23 cellular contexts compared by ENCODE assay signal in genomic region chr10:11290156-11290890, GRCh38.
DNase-seq lines count a peak whose midpoint lies in the region; ATAC-seq lines count a peak whose summit lies in the region.
"Had no signal": no experiment of that assay in that cellular context is flagged by ENCODE, and none has a peak within 500 bp of the region (broad histone marks: within the 10 kb centered on the region; RNA-seq: fewer than 3 reads in every experiment).

No MANE protein-coding gene starts in this region.

- CTCF ChIA-PET in naive thymus-derived CD4-positive, alpha-beta T cell (lab: Charles Lee), result no interaction called here

- H3K27ac ChIP-seq in naive thymus-derived CD4-positive, alpha-beta T cell (ENCODE audit: low read depth, low read length), result no peak overlapping the region
- H3K27ac ChIP-seq: body of pancreas, ovary, SK-N-MC, thoracic aorta had no signal

- H3K4me3 Mint-ChIP-seq in stimulated activated naive CD8-positive, alpha-beta T cell treated with anti-CD3 and anti-CD28 coated beads, Interleukin-15, Interleukin-2, amounts not matched to agents 100 ng/mL and 50 ng/mL, for 24 hours, result no peak overlapping the region
- no peak overlapping the region for H3K4me3 Mint-ChIP-seq in activated T-helper 2 cell treated with anti-CD3 and anti-CD28 coated beads, Interferon-gamma antibody, Interleukin-2, Interleukin-4, amounts not matched to agents 10 μg/mL and 5 μg/mL and 100 μg/mL, durations not matched to agents 14 hours and 24 hours and 36 hours (ENCODE audit: low read depth)
- H3K4me3 Mint-ChIP-seq in naive thymus-derived CD4-positive, alpha-beta T cell, result no peak overlapping the region
- H3K4me3 Mint-ChIP-seq: activated CD4-positive, alpha-beta T cell treated with anti-CD3 and anti-CD28 coated beads, Interleukin-2, amount 10 ng/mL, durations not matched to agents 7 days and 5 days; CD14-positive monocyte had no signal

- H3K27me3 ChIP-seq in naive thymus-derived CD4-positive, alpha-beta T cell (ENCODE audit: control insufficient read depth in 2 of 2, insufficient read depth in 2 of 2, low read length in 2 of 2), result no peaks in the 10 kb centered on the region
- H3K27me3 ChIP-seq: body of pancreas, ovary had no signal

- peak overlapping the region; percentile 62 for H3K27ac Mint-ChIP-seq in stimulated activated naive CD8-positive, alpha-beta T cell treated with anti-CD3 and anti-CD28 coated beads, Interleukin-15, Interleukin-2, amounts not matched to agents 100 ng/mL and 50 ng/mL, for 24 hours
- peak overlapping the region; percentile 42 for H3K27ac Mint-ChIP-seq in activated T-helper 2 cell treated with anti-CD3 and anti-CD28 coated beads, Interferon-gamma antibody, Interleukin-2, Interleukin-4, amounts not matched to agents 10 μg/mL and 5 μg/mL and 100 μg/mL, durations not matched to agents 14 hours and 24 hours and 36 hours
- peak overlapping the region in 8 of 9 donors; percentile 0 to 83 (median 64) for H3K27ac Mint-ChIP-seq in naive thymus-derived CD4-positive, alpha-beta T cell

- H3K9me3 ChIP-seq in naive thymus-derived CD4-positive, alpha-beta T cell (ENCODE audit: control insufficient read depth in 2 of 3, low read length in 3 of 3), result no peaks in the 10 kb centered on the region
- H3K9me3 ChIP-seq: body of pancreas, ovary, thoracic aorta had no signal

- no peaks in the 10 kb centered on the region for H3K9me3 Mint-ChIP-seq in stimulated activated naive CD8-positive, alpha-beta T cell treated with anti-CD3 and anti-CD28 coated beads, Interleukin-15, Interleukin-2, amounts not matched to agents 100 ng/mL and 50 ng/mL, for 24 hours
- no peaks in the 10 kb centered on the region for H3K9me3 Mint-ChIP-seq in activated T-helper 2 cell treated with anti-CD3 and anti-CD28 coated beads, Interferon-gamma antibody, Interleukin-2, Interleukin-4, amounts not matched to agents 10 μg/mL and 5 μg/mL and 100 μg/mL, durations not matched to agents 14 hours and 24 hours and 36 hours
- H3K9me3 Mint-ChIP-seq in naive thymus-derived CD4-positive, alpha-beta T cell, result peaks cover 0 to 2% (median 0%) of the 10 kb centered on the region in 11 donors
- H3K9me3 Mint-ChIP-seq: activated CD4-positive, alpha-beta T cell treated with anti-CD3 and anti-CD28 coated beads, Interleukin-2, amount 10 ng/mL, durations not matched to agents 7 days and 5 days; CD14-positive monocyte had no signal

- peaks cover 33 to 91% (median 39%) of the 10 kb centered on the region in 3 experiments for H3K36me3 ChIP-seq in naive thymus-derived CD4-positive, alpha-beta T cell (ENCODE audit: control insufficient read depth in 2 of 3, insufficient read depth in 3 of 3, low read length in 3 of 3)
- H3K36me3 ChIP-seq: ovary had no signal

- intact Hi-C loops in activated T-helper 2 cell treated with anti-CD3 and anti-CD28 coated beads, Interferon-gamma antibody, Interleukin-2, Interleukin-4, amounts not matched to agents 10 μg/mL and 5 μg/mL and 100 μg/mL, durations not matched to agents 14 hours and 24 hours and 36 hours (cut with micrococcal nuclease), result no loop called here
- intact Hi-C loops in naive thymus-derived CD4-positive, alpha-beta T cell (cut with micrococcal nuclease), result no loop called here

- H3K27me3 Mint-ChIP-seq in stimulated activated naive CD8-positive, alpha-beta T cell treated with anti-CD3 and anti-CD28 coated beads, Interleukin-15, Interleukin-2, amounts not matched to agents 100 ng/mL and 50 ng/mL, for 24 hours, result no peaks in the 10 kb centered on the region
- H3K27me3 Mint-ChIP-seq in activated T-helper 2 cell treated with anti-CD3 and anti-CD28 coated beads, Interferon-gamma antibody, Interleukin-2, Interleukin-4, amounts not matched to agents 10 μg/mL and 5 μg/mL and 100 μg/mL, durations not matched to agents 14 hours and 24 hours and 36 hours (ENCODE audit: low read depth), result no peaks in the 10 kb centered on the region
- H3K27me3 Mint-ChIP-seq in naive thymus-derived CD4-positive, alpha-beta T cell, result no peaks in the 10 kb centered on the region
- H3K27me3 Mint-ChIP-seq: activated CD4-positive, alpha-beta T cell treated with anti-CD3 and anti-CD28 coated beads, Interleukin-2, amount 10 ng/mL, durations not matched to agents 7 days and 5 days had no signal

- no peak for ATAC-seq in stimulated activated naive CD8-positive, alpha-beta T cell treated with anti-CD3 and anti-CD28 coated beads, Interleukin-15, Interleukin-2, amounts not matched to agents 100 U/mL and 50 U/mL, for 24 hours
- ATAC-seq in naive thymus-derived CD4-positive, alpha-beta T cell, result no peak
- no peak for ATAC-seq in GM18502 (IDR thresholded peaks at IDR 0.05; ENCODE audit: poor library complexity, unreplicated experiment)
- no peak for ATAC-seq in GM18868 (IDR thresholded peaks at IDR 0.05; ENCODE audit: unreplicated experiment)
- ATAC-seq: body of pancreas, esophagus mucosa, K562, left colon had no signal

- POLR2A ChIA-PET in naive thymus-derived CD4-positive, alpha-beta T cell (lab: Charles Lee), result interaction anchor here (1.2 kb wide), 1 partner anchor 119 kb away, joined by 4 read pairs; no protein-coding TSS in a partner anchor

- no peak for DNase-seq in stimulated activated naive CD8-positive, alpha-beta T cell treated with anti-CD3 and anti-CD28 coated beads, Interleukin-15, Interleukin-2, amounts not matched to agents 100 U/mL and 50 U/mL, for 24 hours
- DNase-seq in activated T-helper 2 cell treated with anti-CD3 and anti-CD28 coated beads, Interferon-gamma antibody, Interleukin-2, Interleukin-4, amounts not matched to agents 10 μg/mL and 5 μg/mL and 100 μg/mL, durations not matched to agents 14 hours and 24 hours and 36 hours (ENCODE audit: low spot score), result no peak
- no peak for DNase-seq in naive thymus-derived CD4-positive, alpha-beta T cell
- DNase-seq in AG08396 (ENCODE audit: low spot score), result no peak
- DNase-seq: activated CD4-positive, alpha-beta T cell treated with anti-CD3 and anti-CD28 coated beads, Interleukin-2, amount 10 ng/mL, durations not matched to agents 7 days and 5 days; activated T-cell treated with anti-CD3 and anti-CD28 coated beads, Interleukin-2, amount 50 U/mL, for 1 hour; body of pancreas; effector CD4-positive, alpha-beta T cell; EL; foreskin melanocyte; left colon; mesenchymal stem cell; NCI-H1417; NCI-H82; ovary had no signal

- peaks cover 36% of the 10 kb centered on the region for H3K4me1 Mint-ChIP-seq in stimulated activated naive CD8-positive, alpha-beta T cell treated with anti-CD3 and anti-CD28 coated beads, Interleukin-15, Interleukin-2, amounts not matched to agents 100 ng/mL and 50 ng/mL, for 24 hours (ENCODE audit: low read depth)
- peaks cover 16% of the 10 kb centered on the region for H3K4me1 Mint-ChIP-seq in activated T-helper 2 cell treated with anti-CD3 and anti-CD28 coated beads, Interferon-gamma antibody, Interleukin-2, Interleukin-4, amounts not matched to agents 10 μg/mL and 5 μg/mL and 100 μg/mL, durations not matched to agents 14 hours and 24 hours and 36 hours (ENCODE audit: low read depth)
- H3K4me1 Mint-ChIP-seq in naive thymus-derived CD4-positive, alpha-beta T cell, result peaks cover 11 to 41% (median 31%) of the 10 kb centered on the region in 7 donors
- H3K4me1 Mint-ChIP-seq: CD14-positive monocyte had no signal

- H3K4me1 ChIP-seq in naive thymus-derived CD4-positive, alpha-beta T cell (ENCODE audit: control insufficient read depth in 2 of 2, insufficient read depth in 2 of 2, low read length in 2 of 2), result no peaks in the 10 kb centered on the region
- H3K4me1 ChIP-seq: body of pancreas had no signal

- H3K36me3 Mint-ChIP-seq in stimulated activated naive CD8-positive, alpha-beta T cell treated with anti-CD3 and anti-CD28 coated beads, Interleukin-15, Interleukin-2, amounts not matched to agents 100 ng/mL and 50 ng/mL, for 24 hours (ENCODE audit: low read depth), result peaks cover 80% of the 10 kb centered on the region
- peaks cover 73% of the 10 kb centered on the region for H3K36me3 Mint-ChIP-seq in activated T-helper 2 cell treated with anti-CD3 and anti-CD28 coated beads, Interferon-gamma antibody, Interleukin-2, Interleukin-4, amounts not matched to agents 10 μg/mL and 5 μg/mL and 100 μg/mL, durations not matched to agents 14 hours and 24 hours and 36 hours (ENCODE audit: low read depth)
- peaks cover 24 to 76% (median 49%) of the 10 kb centered on the region in 5 donors for H3K36me3 Mint-ChIP-seq in naive thymus-derived CD4-positive, alpha-beta T cell

- no peak overlapping the region for H3K4me3 ChIP-seq in naive thymus-derived CD4-positive, alpha-beta T cell (ENCODE audit: low read length)
- H3K4me3 ChIP-seq: body of pancreas, K562, ovary, SK-N-MC, thoracic aorta had no signal
